12 cellular contexts compared by ENCODE assay signal in the genomic region with DNA sequence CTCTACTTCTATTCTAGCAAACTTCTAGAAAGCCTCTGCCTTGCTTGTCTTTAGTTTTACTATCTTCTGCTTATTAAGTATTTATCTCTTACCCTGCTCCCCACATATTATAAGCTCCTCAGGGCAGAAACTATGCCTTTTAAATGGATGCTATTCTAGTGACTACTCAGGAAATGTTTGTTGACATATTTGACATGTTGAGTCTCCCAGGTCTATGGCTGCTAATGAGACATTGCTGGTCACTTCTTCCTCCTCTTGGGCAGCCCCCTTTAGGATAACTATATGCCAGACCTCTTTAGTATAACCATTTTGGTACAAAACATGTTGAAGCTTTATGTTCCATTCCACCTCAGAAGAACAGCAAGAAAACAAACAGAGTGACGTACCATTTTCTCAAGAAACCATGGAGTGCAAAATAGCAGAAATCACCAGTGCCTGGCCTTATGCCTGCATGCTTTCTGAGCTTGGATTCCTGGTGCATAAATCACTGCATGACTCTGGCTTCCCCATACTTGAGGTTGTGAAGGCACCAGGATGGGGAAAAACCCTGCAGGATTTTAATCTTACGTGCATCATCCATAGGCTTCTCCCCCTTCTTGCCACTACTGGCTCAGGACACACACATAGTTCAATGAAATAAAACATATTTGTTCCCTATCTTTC.
DNase-seq lines count a peak whose midpoint lies in the region; ATAC-seq and TF ChIP-seq lines count a peak whose summit lies in the region.
"Had no signal": no experiment of that assay in that cellular context is flagged by ENCODE, and none has a peak within 500 bp of the region (broad histone marks: within the 10 kb centered on the region; RNA-seq: fewer than 3 reads in every experiment).

No MANE protein-coding gene starts in this region.

- peaks cover 0 to 23% (median 15%) of the 10 kb centered on the region in 3 donors for H3K4me1 ChIP-seq in esophagus squamous epithelium

- no peaks in the 10 kb centered on the region for H3K36me3 ChIP-seq in esophagus squamous epithelium

- DNase-seq in GM04504 (ENCODE audit: low read depth) (peak; percentile 93), T1000 (lab: John Stamatoyannopoulos, UW) (peak; percentile 53), fibroblast of pulmonary artery (ENCODE audit: low read depth) (peak; percentile 97), renal cortical epithelial cell (ENCODE audit: low read depth) (peak; percentile 96), HT-29 (ENCODE audit: low spot score) (no peak), esophagus squamous epithelium (lab: John Stamatoyannopoulos, UW) (no peak)
- DNase-seq: activated CD4-positive, alpha-beta T cell treated with anti-CD3 and anti-CD28 coated beads, Interleukin-2, amount 50 U/mL, for 4 hours; DMS79; head of caudate nucleus; NCI-H2081 had no signal

- H3K4me3 ChIP-seq in fibroblast of pulmonary artery (replicated peaks; ENCODE audit: low read depth, low read length), result no peak overlapping the region
- H3K4me3 ChIP-seq in esophagus squamous epithelium, result no peak overlapping the region

- WGBS in esophagus squamous epithelium, 2 donors, result 22 to 50% methylated on average over 2 of the region's 2 CpGs

- no peak for TF ChIP-seq CTCF in fibroblast of pulmonary artery (IDR thresholded peaks at IDR 0.05; ENCODE audit: low read length, missing control alignments)
- no peak for TF ChIP-seq CTCF in esophagus squamous epithelium (IDR thresholded peaks at IDR 0.05)

- peak overlapping the region in 2 of 4 donors; percentile 49 to 67 for H3K27ac ChIP-seq in esophagus squamous epithelium

- H3K9me3 ChIP-seq in esophagus squamous epithelium, result no peaks in the 10 kb centered on the region

- intact Hi-C loops in esophagus squamous epithelium (cut with DNase I), result no loop called here

- TF ChIP-seq POLR2A in esophagus squamous epithelium (IDR thresholded peaks at IDR 0.05), result no peak

- no peaks in the 10 kb centered on the region for H3K27me3 ChIP-seq in esophagus squamous epithelium

- ATAC-seq in HG03571 (IDR thresholded peaks at IDR 0.05; ENCODE audit: unreplicated experiment) (no peak), GM21717 (IDR thresholded peaks at IDR 0.05; ENCODE audit: unreplicated experiment) (no peak)

Comparison
In these comparisons a context has a peak if more than half of its experiments do, and no peak if none do; other contexts are left out.
1. DNase-seq: peak in GM04504 (single experiment), T1000 (single experiment), fibroblast of pulmonary artery (single experiment) and renal cortical epithelial cell (single experiment); none in HT-29 (single experiment) and esophagus squamous epithelium (single experiment).